ENCODE assay signal across 19 cellular contexts in the genomic region with DNA sequence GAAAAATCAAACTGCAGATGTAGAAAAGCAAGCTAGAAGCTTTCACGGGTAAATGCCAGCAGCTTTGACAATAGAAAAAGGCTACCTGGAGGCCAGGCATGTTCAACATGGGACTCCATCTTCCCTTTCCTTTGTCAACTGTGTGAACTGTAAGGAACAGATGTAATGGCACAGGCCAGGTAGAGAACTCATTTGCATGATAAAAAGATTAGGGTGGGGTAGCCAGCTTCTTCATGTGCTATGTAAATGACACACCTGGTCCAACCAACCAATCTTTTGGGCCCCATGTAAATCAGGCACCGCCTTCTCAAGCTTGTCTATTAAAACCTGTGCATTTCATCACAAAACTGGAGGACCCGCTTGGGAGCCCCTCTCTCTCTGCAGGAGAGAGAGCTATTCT.
A peak's percentile ranks its signal among the peaks of the same experiment; 100 is the strongest.
DNase-seq lines count a peak whose midpoint lies in the region; ATAC-seq and TF ChIP-seq lines count a peak whose summit lies in the region.
"Had no signal": no experiment of that assay in that cellular context is flagged by ENCODE, and none has a peak within 500 bp of the region (broad histone marks: within the 10 kb centered on the region; RNA-seq: fewer than 3 reads in every experiment).

No MANE protein-coding gene starts in this region.

- H3K9me3 Mint-ChIP-seq in H9, result peaks cover 21 to 32% of the 10 kb centered on the region in 2 experiments
- H3K9me3 Mint-ChIP-seq in effector memory CD8-positive, alpha-beta T cell, result peaks cover 6 to 10% of the 10 kb centered on the region in 2 donors
- H3K9me3 Mint-ChIP-seq: HFFc6 had no signal

- H4K20me1 ChIP-seq in H9 (ENCODE audit: control insufficient read depth, insufficient read depth, insufficient read length), result no peaks in the 10 kb centered on the region
- H4K20me1 ChIP-seq: BLaER1 had no signal

- no peak overlapping the region for H2BK15ac ChIP-seq in H9 (ENCODE audit: low read depth, low read length)

- WGBS in H9 (ENCODE audit: extremely low coverage, insufficient read length, low lambda C conversion rate), result no CpG with 5 or more reads among the region's 3 CpGs

- no peak overlapping the region for H2BK12ac ChIP-seq in H9 (ENCODE audit: insufficient read length, low read depth, low read length)

- H3K36me3 ChIP-seq in Panc1 (ENCODE audit: control insufficient read depth, insufficient read depth, low read length), result no peaks in the 10 kb centered on the region
- H3K36me3 ChIP-seq: BLaER1 had no signal

- CTCF ChIA-PET in Panc1 (lab: Charles Lee), result no interaction called here

- no peak overlapping the region for H3K18ac ChIP-seq in H9 (ENCODE audit: insufficient read length, low read depth, low read length)

- H3K4ac ChIP-seq in H9 (ENCODE audit: low read depth, low read length), result no peak overlapping the region

- no peak overlapping the region for H2BK120ac ChIP-seq in H9 (ENCODE audit: low read depth, low read length, poor library complexity, severe bottlenecking)

- POLR2A ChIA-PET in Panc1 (lab: Charles Lee), result no interaction called here

- H3K79me1 ChIP-seq in H9 (ENCODE audit: insufficient read depth, low read depth, low read length, poor library complexity, severe bottlenecking), result no peaks in the 10 kb centered on the region

- no peak overlapping the region for H2AK5ac ChIP-seq in H9 (ENCODE audit: insufficient read length, low read length)

- H3K4me3 Mint-ChIP-seq in H9, result no peak overlapping the region
- H3K4me3 Mint-ChIP-seq in effector memory CD8-positive, alpha-beta T cell, result no peak overlapping the region
- H3K4me3 Mint-ChIP-seq: CD14-positive monocyte; CD4-positive, alpha-beta memory T cell; HFFc6; IgD-negative memory B cell had no signal

- in situ Hi-C loops in Panc1 (cut with HindIII; ENCODE audit: low pct_unique_long_range_greater_than_20kb, low sequenced_read_pairs), result no loop called here

- no peak overlapping the region for H3K4me3 ChIP-seq in Panc1 (ENCODE audit: low read depth in 2 of 2, low read length in 2 of 2)
- H3K4me3 ChIP-seq: BLaER1 had no signal

- ATAC-seq in Panc1, result no peak
- no peak for ATAC-seq in effector memory CD8-positive, alpha-beta T cell (replicated peaks)
- ATAC-seq: HCT116, HepG2 had no signal

- peaks cover 9% of the 10 kb centered on the region in 2 experiments for H3K4me1 Mint-ChIP-seq in H9
- H3K4me1 Mint-ChIP-seq in effector memory CD8-positive, alpha-beta T cell (ENCODE audit: low read depth in 2 of 2), result no peaks in the 10 kb centered on the region
- H3K4me1 Mint-ChIP-seq: CD14-positive monocyte; CD4-positive, alpha-beta memory T cell; IgD-negative memory B cell had no signal

- H4K5ac ChIP-seq in H9 (ENCODE audit: insufficient read length, low read depth, low read length), result no peak overlapping the region

- H2BK5ac ChIP-seq in H9 (ENCODE audit: insufficient read length, low read length), result no peak overlapping the region

- no TSS peak for BruUV-seq in Panc1 (replicated peaks; lab: Mats Ljungman, UMichigan)

- H3K4me2 ChIP-seq in H9 (ENCODE audit: insufficient read depth, insufficient read length, low read length), result no peak overlapping the region
- H3K4me2 ChIP-seq: BLaER1 had no signal

- no peaks in the 10 kb centered on the region for H3K9me3 ChIP-seq in H9 (ENCODE audit: control insufficient read depth, low read depth, low read length)
- H3K9me3 ChIP-seq in Panc1 (ENCODE audit: control insufficient read depth, insufficient read depth, low read depth, low read length), result no peaks in the 10 kb centered on the region
- H3K9me3 ChIP-seq: BLaER1 had no signal

- no peak overlapping the region for H2AFZ ChIP-seq in H9 (ENCODE audit: low read length)

- H3K9ac ChIP-seq in H9 (ENCODE audit: extremely low read depth, insufficient read length, low read length), result no peak overlapping the region
- H3K9ac ChIP-seq: BLaER1 had no signal

- H3K79me2 ChIP-seq in H9 (ENCODE audit: insufficient read depth, low read length), result no peaks in the 10 kb centered on the region

- H3K56ac ChIP-seq in H9 (ENCODE audit: insufficient read length, low read depth, low read length), result no peak overlapping the region

- no peak overlapping the region for H3K23ac ChIP-seq in H9 (ENCODE audit: insufficient read length, low read depth, low read length)

- no peaks in the 10 kb centered on the region for H3K27me3 Mint-ChIP-seq in H9 (ENCODE audit: low read depth)
- H3K27me3 Mint-ChIP-seq in effector memory CD8-positive, alpha-beta T cell, result no peaks in the 10 kb centered on the region
- H3K27me3 Mint-ChIP-seq: CD4-positive, alpha-beta memory T cell; IgD-negative memory B cell had no signal

- H3K27ac ChIP-seq in H9 (ENCODE audit: insufficient read length, low read depth, low read length) (no peak overlapping the region), Panc1 (ENCODE audit: low read length) (no peak overlapping the region)
- H3K27ac ChIP-seq: 22Rv1, BLaER1 had no signal

- H2BK20ac ChIP-seq in H9 (ENCODE audit: low read depth, low read length, poor library complexity, severe bottlenecking), result no peak overlapping the region

- H3K27me3 ChIP-seq in H9 (ENCODE audit: insufficient read depth, low read length), result no peaks in the 10 kb centered on the region
- no peaks in the 10 kb centered on the region for H3K27me3 ChIP-seq in Panc1 (ENCODE audit: control insufficient read depth, insufficient read depth, low read length)
- H3K27me3 ChIP-seq: BLaER1 had no signal

- no peak overlapping the region for H4K8ac ChIP-seq in H9 (replicated peaks; ENCODE audit: insufficient read length, low read depth, low read length)

- H3K27ac Mint-ChIP-seq in H9, result peak overlapping the region in 1 of 3 experiments; percentile 56; a peak in 1 of 7 replicates
- H3K27ac Mint-ChIP-seq in effector memory CD8-positive, alpha-beta T cell, result no peak overlapping the region
- H3K27ac Mint-ChIP-seq: CD14-positive monocyte, HFFc6, IgD-negative memory B cell had no signal

- H3K4me1 ChIP-seq in H9 (ENCODE audit: insufficient read depth, low read length) (no peaks in the 10 kb centered on the region), Panc1 (ENCODE audit: control insufficient read depth, insufficient read depth, low read length) (no peaks in the 10 kb centered on the region)
- H3K4me1 ChIP-seq: BLaER1 had no signal

- H3K36me3 Mint-ChIP-seq in H9 (ENCODE audit: insufficient read depth in 1 of 3, low read depth in 3 of 3), result peaks cover 7 to 52% (median 18%) of the 10 kb centered on the region in 3 experiments
- peaks cover 3% of the 10 kb centered on the region for H3K36me3 Mint-ChIP-seq in effector memory CD8-positive, alpha-beta T cell (ENCODE audit: insufficient read depth)
- H3K36me3 Mint-ChIP-seq: CD14-positive monocyte; CD4-positive, alpha-beta memory T cell; IgD-negative memory B cell had no signal

- intact Hi-C loops in Panc1 (cut with micrococcal nuclease; ENCODE audit: unreplicated experiment), result no loop called here

- H4K91ac ChIP-seq in H9 (ENCODE audit: insufficient read length, low read depth, low read length), result no peak overlapping the region

- no peak overlapping the region for H3K14ac ChIP-seq in H9 (ENCODE audit: insufficient read depth, low read length)

- H3T11ph ChIP-seq in H9 (ENCODE audit: low read length), result no peak overlapping the region

- DNase-seq in NCI-H146 (lab: John Stamatoyannopoulos, UW) (peak; percentile 14), NCI-H146 treated with DMSO at 0.1 percent for 48 hours (lab: John Stamatoyannopoulos, UW; ENCODE audit: unreplicated experiment) (no peak), H9 (peak; percentile 30), Panc1 (ENCODE audit: low read depth, low spot score) (no peak), iPS DF 19.7 (ENCODE audit: low read depth, low spot score) (peak; percentile 40), GM03348 (ENCODE audit: low spot score) (no peak), NOMO-1 treated with dmso at 0.1 percent for 144 hours (lab: John Stamatoyannopoulos, UW; ENCODE audit: unreplicated experiment) (no peak)
- DNase-seq in effector memory CD8-positive, alpha-beta T cell, result no peak
- DNase-seq: CD4-positive, alpha-beta memory T cell; DMS153; DMS79; GDM1; HFFc6 had no signal

- no peak for TF ChIP-seq CTCF in H9 (conservative IDR thresholded peaks at IDR 0.05)
- peak; percentile 2; the same call in 1 of the 2 replicates for TF ChIP-seq CTCF in Panc1 (IDR thresholded peaks at IDR 0.05)

- no peaks in the 10 kb centered on the region for H3K23me2 ChIP-seq in H9 (ENCODE audit: insufficient read length, low read depth, low read length, poor library complexity, severe bottlenecking)

Comparison
In these comparisons a context has a peak if more than half of its experiments do, and no peak if none do; other contexts are left out.
1. DNase-seq: peak in NCI-H146 (single experiment), H9 (single experiment) and iPS DF 19.7 (single experiment); none in NCI-H146 treated with DMSO at 0.1 percent for 48 hours (single experiment), Panc1 (single experiment), GM03348 (single experiment), effector memory CD8-positive, alpha-beta T cell (0 of 3) and NOMO-1 treated with dmso at 0.1 percent for 144 hours (single experiment).